27 cellular contexts compared by ENCODE assay signal in the genomic region with DNA sequence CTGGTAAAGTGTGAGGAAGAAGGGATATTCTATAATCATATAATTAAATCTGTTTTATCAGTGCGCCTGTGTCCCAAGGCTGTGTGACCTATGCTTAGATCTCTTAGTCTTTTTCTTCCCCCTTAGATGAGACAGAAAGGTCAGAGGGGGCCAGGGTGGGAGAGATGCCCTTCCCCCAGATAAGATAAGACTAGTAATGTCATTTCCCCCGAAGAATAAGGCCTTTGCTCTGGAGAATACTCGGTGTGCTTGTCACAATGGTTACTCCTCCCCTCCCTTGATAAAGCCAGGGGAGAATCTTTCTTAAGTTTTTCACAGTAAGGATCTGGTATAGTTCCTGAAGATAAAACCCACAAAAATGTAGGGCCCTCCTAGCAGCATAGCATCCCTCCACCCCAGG.
"Had no signal": no experiment of that assay in that cellular context is flagged by ENCODE, and none has a peak within 500 bp of the region (broad histone marks: within the 10 kb centered on the region; RNA-seq: fewer than 3 reads in every experiment).

No MANE protein-coding gene starts in this region.

- H3K36me3 Mint-ChIP-seq: neural progenitor cell; stimulated activated effector memory CD8-positive, alpha-beta T cell treated with anti-CD3 and anti-CD28 coated beads, Interleukin-12 subunit alpha, Interleukin-12 subunit beta, amount 100 ng/mL, for 72 hours; stimulated activated naive B cell treated with anti-CD40 and anti-IgM and Interleukin-4, amounts not matched to agents 10 μg/mL and 1 μg/mL and 100 μg/mL, for 72 hours had no signal

- H3K4me1 Mint-ChIP-seq: nephron; neural progenitor cell; stimulated activated effector memory CD8-positive, alpha-beta T cell treated with anti-CD3 and anti-CD28 coated beads, Interleukin-12 subunit alpha, Interleukin-12 subunit beta, amount 100 ng/mL, for 72 hours; stimulated activated naive B cell treated with anti-CD40 and anti-IgM and Interleukin-4, amounts not matched to agents 10 μg/mL and 1 μg/mL and 100 μg/mL, for 72 hours had no signal

- H3K27ac Mint-ChIP-seq: nephron; neural progenitor cell; progenitor cell of endocrine pancreas; stimulated activated effector memory CD8-positive, alpha-beta T cell treated with anti-CD3 and anti-CD28 coated beads, Interleukin-12 subunit alpha, Interleukin-12 subunit beta, amount 100 ng/mL, for 72 hours; stimulated activated naive B cell treated with anti-CD40 and anti-IgM and Interleukin-4, amounts not matched to agents 10 μg/mL and 1 μg/mL and 100 μg/mL, for 72 hours; stimulated activated naive CD8-positive, alpha-beta T cell treated with anti-CD3 and anti-CD28 coated beads, Interleukin-15, Interleukin-2, amounts not matched to agents 100 ng/mL and 50 ng/mL, for 24 hours had no signal

- H3K79me2 ChIP-seq: parathyroid adenoma had no signal

- H3K27me3 ChIP-seq: neural progenitor cell, ovary, right lobe of liver, sigmoid colon, stomach, thyroid gland, tibial nerve, upper lobe of left lung, vagina had no signal

- H2AFZ ChIP-seq: neural progenitor cell, parathyroid adenoma had no signal

- H3K9ac ChIP-seq: neural progenitor cell, parathyroid adenoma had no signal

- H3K27ac ChIP-seq: neural progenitor cell, ovary, parathyroid adenoma, psoas muscle, right lobe of liver, sigmoid colon, stomach, thoracic aorta, thyroid gland, tibial nerve, upper lobe of left lung, vagina had no signal

- DNase-seq: occipital lobe; ovary; posterior cingulate gyrus; psoas muscle; right cardiac atrium; right lobe of liver; sigmoid colon; small intestine; stimulated activated CD4-positive, alpha-beta T cell treated with anti-CD3 and anti-CD28 coated beads, Interleukin-15, amount 100 ng/mL, for 24 hours; stimulated activated CD4-positive, alpha-beta T cell treated with anti-CD3 and anti-CD28 coated beads, Interleukin-2, amount 100 ng/mL, for 24 hours; stimulated activated CD4-positive, alpha-beta T cell treated with anti-CD3 and anti-CD28 coated beads, Interleukin-2, amount 100 ng/mL, for 48 hours; stimulated activated CD4-positive, alpha-beta T cell treated with anti-CD3 and anti-CD28 coated beads, Interleukin-4, amount 100 ng/mL, for 24 hours; stimulated activated naive B cell treated with anti-CD40 and anti-IgM and Interleukin-4, amounts not matched to agents 10 μg/mL and 1 μg/mL and 100 μg/mL, for 72 hours; stimulated activated naive CD4-positive, alpha-beta T cell treated with Interleukin-2 at 50 U/mL for 16 hours; stomach; thyroid gland; trophoblast cell; upper lobe of left lung had no signal

- H3K4me2 ChIP-seq: neural progenitor cell had no signal

- H3K4me3 ChIP-seq: neural progenitor cell, ovary, psoas muscle, right lobe of liver, sigmoid colon, stomach, thoracic aorta, thyroid gland, tibial nerve, upper lobe of left lung, vagina had no signal

- ATAC-seq: psoas muscle; right cardiac atrium; right lobe of liver; stimulated activated effector memory CD8-positive, alpha-beta T cell treated with anti-CD3 and anti-CD28 coated beads, Interleukin-12 subunit alpha, Interleukin-12 subunit beta, amount 100 ng/mL, for 72 hours; stimulated activated naive B cell treated with anti-CD40 and anti-IgM and Interleukin-4, amounts not matched to agents 10 μg/mL and 1 μg/mL and 100 μg/mL, for 72 hours had no signal

- H3K4me1 ChIP-seq: neural progenitor cell, parathyroid adenoma, psoas muscle, right lobe of liver, thyroid gland, tibial nerve, upper lobe of left lung, vagina had no signal

- H3K4me3 Mint-ChIP-seq: nephron; neural progenitor cell; stimulated activated effector memory CD8-positive, alpha-beta T cell treated with anti-CD3 and anti-CD28 coated beads, Interleukin-12 subunit alpha, Interleukin-12 subunit beta, amount 100 ng/mL, for 72 hours; stimulated activated naive B cell treated with anti-CD40 and anti-IgM and Interleukin-4, amounts not matched to agents 10 μg/mL and 1 μg/mL and 100 μg/mL, for 72 hours; stimulated activated naive CD8-positive, alpha-beta T cell treated with anti-CD3 and anti-CD28 coated beads, Interleukin-15, Interleukin-2, amounts not matched to agents 100 ng/mL and 50 ng/mL, for 24 hours had no signal

- H3K9me3 ChIP-seq: ovary, psoas muscle, right lobe of liver, thoracic aorta, thyroid gland, upper lobe of left lung, vagina had no signal

- H3K27me3 Mint-ChIP-seq: progenitor cell of endocrine pancreas; stimulated activated naive B cell treated with anti-CD40 and anti-IgM and Interleukin-4, amounts not matched to agents 10 μg/mL and 1 μg/mL and 100 μg/mL, for 72 hours; stimulated activated naive CD8-positive, alpha-beta T cell treated with anti-CD3 and anti-CD28 coated beads, Interleukin-15, Interleukin-2, amounts not matched to agents 100 ng/mL and 50 ng/mL, for 24 hours had no signal

- H3K36me3 ChIP-seq: neural progenitor cell, ovary, right lobe of liver, sigmoid colon, stomach, thoracic aorta, thyroid gland, tibial nerve, upper lobe of left lung, vagina had no signal
